1 cellular context compared by ENCODE assay signal in the genomic region with DNA sequence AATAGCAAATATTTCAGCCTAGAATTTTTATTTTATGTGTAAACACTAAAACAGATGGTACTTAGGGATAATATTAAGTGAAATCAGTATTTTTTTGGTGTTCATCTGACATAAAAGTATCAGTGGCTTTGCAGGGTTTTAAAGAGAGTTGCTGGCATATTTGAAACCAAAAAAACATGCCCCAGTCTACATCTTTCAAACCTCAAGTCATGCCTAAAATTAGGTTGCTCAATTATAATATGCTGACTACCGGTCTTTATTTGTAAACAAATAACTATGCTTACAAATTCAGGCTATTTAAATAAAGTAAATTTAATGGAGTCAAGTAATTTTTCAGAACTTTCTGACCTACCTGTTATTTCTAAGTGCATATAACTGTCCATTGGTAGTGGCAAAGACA. TPM values are rescaled to one million over a fixed set of nuclear protein-coding genes. Genes with fewer than 3 reads are reported as not detected.
"Had no signal": no experiment of that assay in that cellular context is flagged by ENCODE, and none has a peak within 500 bp of the region (broad histone marks: within the 10 kb centered on the region; RNA-seq: fewer than 3 reads in every experiment).

No MANE protein-coding gene starts in this region.

RNA-seq across cellular contexts. Expression of a gene that starts 58.5 kb away (rescaled TPM):
- polyA plus RNA-seq: GM23248 had no signal
